ENCODE assay signal across 39 cellular contexts in the genomic region with DNA sequence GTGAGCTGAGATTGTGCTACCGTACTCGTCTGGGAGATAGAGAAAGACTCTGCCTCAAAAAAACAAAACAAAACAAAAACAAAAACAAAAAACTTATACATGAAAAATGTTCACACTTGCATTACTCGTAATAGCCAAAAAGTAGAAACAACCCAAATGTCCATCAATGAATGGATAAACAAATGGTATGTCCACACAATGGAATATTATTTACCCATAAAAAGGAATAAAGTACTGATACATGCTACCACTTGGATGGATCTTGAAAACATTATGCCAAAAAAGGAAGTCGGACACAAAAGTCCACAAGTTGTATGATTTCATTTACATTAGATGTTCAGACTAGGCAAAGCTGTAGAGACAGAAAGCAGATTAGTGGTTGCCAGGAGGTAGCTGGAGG. TPM values are rescaled to one million over a fixed set of nuclear protein-coding genes. Genes with fewer than 3 reads are reported as not detected.
"Had no signal": no experiment of that assay in that cellular context is flagged by ENCODE, and none has a peak within 500 bp of the region (broad histone marks: within the 10 kb centered on the region; RNA-seq: fewer than 3 reads in every experiment).

No MANE protein-coding gene starts in this region.

- H3K27ac ChIP-seq: ascending aorta, cardiac muscle cell, colonic mucosa, VCaP had no signal

- H3K27me3 Mint-ChIP-seq: activated B cell treated with CpG ODN at 0.5 μM for 24 hours; activated CD4-positive, alpha-beta memory T cell treated with anti-CD3 and anti-CD28 coated beads for 36 hours; activated CD4-positive, alpha-beta T cell treated with anti-CD3 and anti-CD28 coated beads, Interleukin-2, amount 10 ng/mL, durations not matched to agents 24 days and 14 days; activated CD8-positive, alpha-beta T cell treated with anti-CD3 and anti-CD28 coated beads for 36 hours; activated naive CD4-positive, alpha-beta T cell treated with anti-CD3 and anti-CD28 coated beads, Interleukin-2, amount 10 ng/mL, durations not matched to agents 7 days and 5 days; activated naive CD4-positive, alpha-beta T cell treated with anti-CD3 and anti-CD28 coated beads, Interleukin-2, amount 50 U/mL, for 24 hours; activated naive CD8-positive, alpha-beta T cell; activated naive CD8-positive, alpha-beta T cell treated with anti-CD3 and anti-CD28 coated beads, Interleukin-2, amount 10 ng/mL, durations not matched to agents 7 days and 5 days; activated naive CD8-positive, alpha-beta T cell treated with anti-CD3 and anti-CD28 coated beads, Interleukin-2, amount 50 U/mL, for 24 hours; activated T-cell treated with anti-CD3 and anti-CD28 coated beads, Interleukin-2, amount 50 U/mL, for 24 hours; brain; central memory CD8-positive, alpha-beta T cell had no signal

- H3K9me3 ChIP-seq: ascending aorta, colonic mucosa had no signal

- H3K4me3 ChIP-seq: ascending aorta, cardiac muscle cell, colonic mucosa had no signal

- ATAC-seq: activated CD8-positive, alpha-beta T cell treated with anti-CD3 and anti-CD28 coated beads for 36 hours; activated naive CD8-positive, alpha-beta T cell treated with anti-CD3 and anti-CD28 coated beads, Interleukin-2, amount 50 U/mL, for 24 hours had no signal

- H3K27ac Mint-ChIP-seq: activated B cell treated with CpG ODN at 0.5 μM for 24 hours; activated CD4-positive, alpha-beta memory T cell treated with anti-CD3 and anti-CD28 coated beads for 36 hours; activated CD4-positive, alpha-beta T cell treated with anti-CD3 and anti-CD28 coated beads, Interleukin-2, amount 10 ng/mL, durations not matched to agents 24 days and 14 days; activated CD8-positive, alpha-beta T cell treated with anti-CD3 and anti-CD28 coated beads for 36 hours; activated naive CD4-positive, alpha-beta T cell treated with anti-CD3 and anti-CD28 coated beads, Interleukin-2, amount 10 ng/mL, durations not matched to agents 7 days and 5 days; activated naive CD8-positive, alpha-beta T cell; activated naive CD8-positive, alpha-beta T cell treated with anti-CD3 and anti-CD28 coated beads, Interleukin-2, amount 10 ng/mL, durations not matched to agents 7 days and 5 days; activated naive CD8-positive, alpha-beta T cell treated with anti-CD3 and anti-CD28 coated beads, Interleukin-2, amount 50 U/mL, for 24 hours; activated T-helper 1 cell treated with anti-CD3 and anti-CD28 coated beads, Interleukin-12 subunit alpha, Interleukin-12 subunit beta, Interleukin-2, Interleukin-4 antibody, amounts not matched to agents 30 ng/mL and 10 ng/mL and 1 ng/mL, durations not matched to agents 14 hours and 24 hours and 36 hours; activated T-helper 2 cell treated with anti-CD3 and anti-CD28 coated beads, Interferon-gamma antibody, Interleukin-2, Interleukin-4, amounts not matched to agents 10 μg/mL and 5 μg/mL and 100 μg/mL, durations not matched to agents 14 hours and 24 hours and 36 hours; brain; T-helper 2 cell treated with Interferon-gamma antibody and Interleukin-4, amounts not matched to agents 5 μg/mL and 100 μg/mL, for 36 hours had no signal

- H3K27me3 ChIP-seq: ascending aorta, cardiac muscle cell, colonic mucosa had no signal

- H3K4me3 Mint-ChIP-seq: activated B cell treated with CpG ODN at 0.5 μM for 24 hours; activated CD4-positive, alpha-beta memory T cell treated with anti-CD3 and anti-CD28 coated beads for 36 hours; activated CD4-positive, alpha-beta T cell treated with anti-CD3 and anti-CD28 coated beads, Interleukin-2, amount 10 ng/mL, durations not matched to agents 24 days and 14 days; activated CD8-positive, alpha-beta T cell treated with anti-CD3 and anti-CD28 coated beads for 36 hours; activated naive CD4-positive, alpha-beta T cell treated with anti-CD3 and anti-CD28 coated beads, Interleukin-2, amount 10 ng/mL, durations not matched to agents 7 days and 5 days; activated naive CD4-positive, alpha-beta T cell treated with anti-CD3 and anti-CD28 coated beads, Interleukin-2, amount 50 U/mL, for 24 hours; activated naive CD8-positive, alpha-beta T cell; activated naive CD8-positive, alpha-beta T cell treated with anti-CD3 and anti-CD28 coated beads, Interleukin-2, amount 10 ng/mL, durations not matched to agents 7 days and 5 days; activated naive CD8-positive, alpha-beta T cell treated with anti-CD3 and anti-CD28 coated beads, Interleukin-2, amount 50 U/mL, for 24 hours; activated T-cell treated with anti-CD3 and anti-CD28 coated beads, Interleukin-2, amount 50 U/mL, for 24 hours; activated T-helper 1 cell treated with anti-CD3 and anti-CD28 coated beads, Interleukin-12 subunit alpha, Interleukin-12 subunit beta, Interleukin-2, Interleukin-4 antibody, amounts not matched to agents 30 ng/mL and 10 ng/mL and 1 ng/mL, durations not matched to agents 14 hours and 24 hours and 36 hours; brain; central memory CD8-positive, alpha-beta T cell; T-helper 2 cell treated with Interferon-gamma antibody and Interleukin-4, amounts not matched to agents 5 μg/mL and 100 μg/mL, for 36 hours had no signal

- H3K36me3 ChIP-seq: colonic mucosa had no signal

- H3K4me1 Mint-ChIP-seq: activated B cell treated with CpG ODN at 0.5 μM for 24 hours; activated naive CD4-positive, alpha-beta T cell treated with anti-CD3 and anti-CD28 coated beads, Interleukin-2, amount 10 ng/mL, durations not matched to agents 7 days and 5 days; activated naive CD8-positive, alpha-beta T cell treated with anti-CD3 and anti-CD28 coated beads, Interleukin-2, amount 50 U/mL, for 24 hours; brain had no signal

- H3K9me3 Mint-ChIP-seq: activated CD4-positive, alpha-beta memory T cell treated with anti-CD3 and anti-CD28 coated beads for 36 hours; activated naive CD4-positive, alpha-beta T cell treated with anti-CD3 and anti-CD28 coated beads, Interleukin-2, amount 10 ng/mL, durations not matched to agents 7 days and 5 days; activated naive CD4-positive, alpha-beta T cell treated with anti-CD3 and anti-CD28 coated beads, Interleukin-2, amount 50 U/mL, for 24 hours; activated naive CD8-positive, alpha-beta T cell treated with anti-CD3 and anti-CD28 coated beads, Interleukin-2, amount 10 ng/mL, durations not matched to agents 7 days and 5 days; activated T-cell treated with anti-CD3 and anti-CD28 coated beads, Interleukin-2, amount 50 U/mL, for 24 hours; activated T-helper 2 cell treated with anti-CD3 and anti-CD28 coated beads, Interferon-gamma antibody, Interleukin-2, Interleukin-4, amounts not matched to agents 10 μg/mL and 5 μg/mL and 100 μg/mL, durations not matched to agents 14 hours and 24 hours and 36 hours; central memory CD8-positive, alpha-beta T cell; T-helper 2 cell treated with Interferon-gamma antibody and Interleukin-4, amounts not matched to agents 5 μg/mL and 100 μg/mL, for 36 hours had no signal

- DNase-seq: activated B cell treated with CpG ODN at 0.5 μM for 24 hours; activated CD4-positive, alpha-beta memory T cell treated with anti-CD3 and anti-CD28 coated beads for 36 hours; activated CD4-positive, alpha-beta T cell treated with anti-CD3 and anti-CD28 coated beads for 4 hours; activated CD4-positive, alpha-beta T cell treated with anti-CD3 and anti-CD28 coated beads, Interleukin-2, amount 10 ng/mL, durations not matched to agents 24 days and 14 days; activated CD4-positive, alpha-beta T cell treated with anti-CD3 and anti-CD28 coated beads, Interleukin-2, amount 50 U/mL, for 1 hour; activated CD4-positive, alpha-beta T cell treated with anti-CD3 and anti-CD28 coated beads, Interleukin-2, amount 50 U/mL, for 4 hours; activated CD4-positive, CD25-positive, alpha-beta regulatory T cell treated with anti-CD3 and anti-CD28 coated beads, Interleukin-2, amount 50 U/mL, for 72 hours; activated CD8-positive, alpha-beta memory T cell treated with anti-CD3 and anti-CD28 coated beads, Interleukin-2, amount 50 U/mL, for 4 hours; activated CD8-positive, alpha-beta T cell treated with anti-CD3 and anti-CD28 coated beads for 36 hours; activated effector memory CD4-positive, alpha-beta T cell treated with Interleukin-2 at 50 U/mL for 16 hours; activated gamma-delta T cell; activated naive CD4-positive, alpha-beta T cell treated with anti-CD3 and anti-CD28 coated beads, Interleukin-2, amount 10 ng/mL, durations not matched to agents 7 days and 5 days; activated naive CD4-positive, alpha-beta T cell treated with Interleukin-2 at 50 U/mL for 16 hours; activated naive CD8-positive, alpha-beta T cell treated with anti-CD3 and anti-CD28 coated beads, Interleukin-2, amount 10 ng/mL, durations not matched to agents 7 days and 5 days; activated naive CD8-positive, alpha-beta T cell treated with anti-CD3 and anti-CD28 coated beads, Interleukin-2, amount 50 U/mL, for 24 hours; activated T-cell treated with anti-CD3 and anti-CD28 coated beads for 4 hours; activated T-cell treated with anti-CD3 and anti-CD28 coated beads, Interleukin-2, amount 50 U/mL, for 24 hours; activated T-cell treated with anti-CD3 and anti-CD28 coated beads, Interleukin-2, amount 50 U/mL, for 48 hours; amygdala; anterior cingulate cortex; caudate nucleus; cerebellar nuclear complex; colonic mucosa; T-helper 2 cell; T-helper 9 cell had no signal

- H3K4me1 ChIP-seq: ascending aorta, colonic mucosa had no signal

RNA-seq across cellular contexts. Expression of a gene that starts 44.5 kb away (rescaled TPM):
- total RNA-seq: activated B cell treated with CpG ODN at 0.5 μM for 24 hours; activated CD4-positive, alpha-beta memory T cell treated with anti-CD3 and anti-CD28 coated beads for 36 hours; activated CD4-positive, alpha-beta T cell treated with anti-CD3 and anti-CD28 coated beads, Interleukin-2, amount 10 ng/mL, durations not matched to agents 24 days and 14 days; activated CD8-positive, alpha-beta memory T cell treated with anti-CD3 and anti-CD28 coated beads for 36 hours; activated CD8-positive, alpha-beta T cell treated with anti-CD3 and anti-CD28 coated beads for 36 hours; activated naive CD8-positive, alpha-beta T cell treated with anti-CD3 and anti-CD28 coated beads, Interleukin-2, amount 10 ng/mL, durations not matched to agents 7 days and 5 days; activated T-helper 1 cell treated with anti-CD3 and anti-CD28 coated beads, Interleukin-12 subunit alpha, Interleukin-12 subunit beta, Interleukin-2, Interleukin-4 antibody, amounts not matched to agents 30 ng/mL and 10 ng/mL and 1 ng/mL, durations not matched to agents 14 hours and 24 hours and 36 hours; activated T-helper 2 cell treated with anti-CD3 and anti-CD28 coated beads, Interferon-gamma antibody, Interleukin-2, Interleukin-4, amounts not matched to agents 10 μg/mL and 5 μg/mL and 100 μg/mL, durations not matched to agents 14 hours and 24 hours and 36 hours; ascending aorta; bronchial epithelial cell; cardiac muscle cell; chondrocyte; T-helper 1 cell treated with Interleukin-12 subunit alpha and Interleukin-12 subunit beta and Interleukin-4 antibody, amounts not matched to agents 30 ng/mL and 1 ng/mL, for 36 hours had no signal

RNA-seq across cellular contexts. Expression of a gene that starts 49.6 kb away (rescaled TPM):
- total RNA-seq: activated CD4-positive, alpha-beta T cell treated with anti-CD3 and anti-CD28 coated beads, Interleukin-2, amount 10 ng/mL, durations not matched to agents 24 days and 14 days; activated CD8-positive, alpha-beta memory T cell treated with anti-CD3 and anti-CD28 coated beads for 36 hours; activated CD8-positive, alpha-beta T cell treated with anti-CD3 and anti-CD28 coated beads for 36 hours; activated naive CD8-positive, alpha-beta T cell treated with anti-CD3 and anti-CD28 coated beads, Interleukin-2, amount 10 ng/mL, durations not matched to agents 7 days and 5 days; activated T-helper 2 cell treated with anti-CD3 and anti-CD28 coated beads, Interferon-gamma antibody, Interleukin-2, Interleukin-4, amounts not matched to agents 10 μg/mL and 5 μg/mL and 100 μg/mL, durations not matched to agents 14 hours and 24 hours and 36 hours; ascending aorta; bronchial epithelial cell; chondrocyte; colonic mucosa; T-helper 1 cell treated with Interleukin-12 subunit alpha and Interleukin-12 subunit beta and Interleukin-4 antibody, amounts not matched to agents 30 ng/mL and 1 ng/mL, for 36 hours had no signal

RNA-seq across cellular contexts. Expression of a gene that starts 57.3 kb away (rescaled TPM):
- total RNA-seq: ascending aorta had no signal
